Comparison of ENCODE assay signal across 18 cellular contexts in the genomic region with DNA sequence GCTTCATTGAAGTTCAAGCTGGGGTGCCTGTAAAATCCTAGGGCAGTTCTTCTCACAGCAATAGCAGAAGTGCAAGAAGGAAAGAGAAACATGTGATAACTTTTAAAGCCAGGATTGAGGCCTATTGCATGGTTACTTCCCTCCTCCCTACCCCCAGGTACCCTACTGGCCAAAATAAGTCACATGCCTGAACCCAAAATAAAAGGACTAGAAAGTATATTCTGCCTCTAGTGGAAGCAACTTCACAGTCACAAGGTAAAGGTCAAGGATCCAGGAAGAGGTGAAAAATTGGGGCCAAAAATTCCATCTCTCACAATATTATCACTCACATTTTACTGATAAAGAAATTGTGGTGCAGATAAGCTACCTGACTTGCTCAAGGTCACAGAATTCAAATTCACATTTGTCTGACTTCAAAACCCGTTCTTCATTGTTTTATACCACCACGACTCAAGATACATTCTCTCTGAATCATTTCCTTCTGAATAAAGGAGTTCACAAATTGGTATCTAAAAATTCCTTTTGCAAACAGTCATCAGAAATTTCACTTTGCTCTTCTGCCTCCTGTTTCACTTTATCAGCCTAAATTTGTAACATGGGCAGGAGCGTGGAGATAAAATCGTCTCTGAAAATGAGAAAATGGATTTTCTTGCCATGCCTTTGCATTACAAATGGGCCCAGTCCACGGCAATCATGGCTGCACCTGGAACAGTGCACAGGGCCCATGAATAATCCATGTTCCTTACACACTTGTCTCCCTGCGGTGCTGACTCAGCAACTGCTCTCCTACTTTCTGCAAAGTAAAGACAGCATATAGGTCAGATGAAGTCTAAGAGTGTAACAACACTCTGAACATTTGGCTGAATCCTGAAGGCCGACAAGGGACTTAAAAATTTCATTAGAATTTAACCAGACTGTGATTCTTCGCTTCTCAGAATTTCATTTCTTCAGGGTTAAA.
DNase-seq lines count a peak whose midpoint lies in the region; ATAC-seq and TF ChIP-seq lines count a peak whose summit lies in the region.
"Had no signal": no experiment of that assay in that cellular context is flagged by ENCODE, and none has a peak within 500 bp of the region (broad histone marks: within the 10 kb centered on the region; RNA-seq: fewer than 3 reads in every experiment).

No MANE protein-coding gene starts in this region.

- no peak overlapping the region for H3K4me3 ChIP-seq in PC-3 (ENCODE audit: low read length)
- no peak overlapping the region for H3K4me3 ChIP-seq in osteoblast (ENCODE audit: insufficient read depth, low read length)
- H3K4me3 ChIP-seq: ascending aorta, BLaER1 had no signal

- H3K79me2 ChIP-seq in PC-3 (ENCODE audit: low read length) (no peaks in the 10 kb centered on the region), osteoblast (ENCODE audit: insufficient read depth, low read length) (no peaks in the 10 kb centered on the region)

- peak; percentile 47 for DNase-seq in EL
- peak; percentile 41 for DNase-seq in PC-3
- DNase-seq in dermis blood vessel endothelial cell: peak; percentile 63
- DNase-seq in osteoblast (ENCODE audit: insufficient read length, low spot score, missing footprints): no peak
- DNase-seq in DMS53 (lab: John Stamatoyannopoulos, UW): no peak
- no peak for DNase-seq in activated CD4-positive, alpha-beta T cell treated with anti-CD3 and anti-CD28 coated beads for 1 hour
- no peak for DNase-seq in natural killer cell treated with Interleukin-12 subunit alpha and Interleukin-12 subunit beta and Interleukin-15 and Interleukin-18, amount 100 ng/mL, for 72 hours (ENCODE audit: low spot score)
- DNase-seq in C1 segment of cervical spinal cord (lab: John Stamatoyannopoulos, UW): no peak
- DNase-seq: activated CD4-positive, CD25-positive, alpha-beta regulatory T cell treated with anti-CD3 and anti-CD28 coated beads, Interleukin-2, amount 50 U/mL, for 72 hours; activated gamma-delta T cell; DMS153; NCI-H1436; NCI-H2227 treated with DMSO at 0.1 percent for 48 hours; NK-92 treated with Interleukin-12 subunit alpha and Interleukin-12 subunit beta, amount 100 ng/mL, for 24 hours had no signal

- intact Hi-C loops in PC-3 (cut with micrococcal nuclease): no loop called here

- peaks cover 0 to 9% of the 10 kb centered on the region in 2 donors for H3K27me3 Mint-ChIP-seq in natural killer cell treated with Interleukin-12 subunit alpha and Interleukin-12 subunit beta and Interleukin-15 and Interleukin-18, amount 100 ng/mL, for 72 hours
- H3K27me3 Mint-ChIP-seq: dendritic cell treated with granulocyte-macrophage colony-stimulating factor and Interleukin-4, amounts not matched to agents 40 ng/mL and 50 ng/mL, for 4 days had no signal

- ATAC-seq in PC-3: peak; percentile 24; the same call in 1 of the 2 replicates
- no peak for ATAC-seq in natural killer cell treated with Interleukin-12 subunit alpha and Interleukin-12 subunit beta and Interleukin-15 and Interleukin-18, amount 100 ng/mL, for 72 hours
- ATAC-seq: Right ventricle myocardium inferior had no signal

- H3K4me2 ChIP-seq in PC-3 (ENCODE audit: low read length) (no peak overlapping the region), osteoblast (ENCODE audit: insufficient read depth, low read length) (peak overlapping the region; percentile 47)
- H3K4me2 ChIP-seq: BLaER1 had no signal

- no peak overlapping the region for H3K9ac ChIP-seq in PC-3 (ENCODE audit: low read length)
- H3K9ac ChIP-seq: BLaER1 had no signal

- H3K27me3 ChIP-seq in PC-3 (ENCODE audit: low read length): no peaks in the 10 kb centered on the region
- H3K27me3 ChIP-seq in osteoblast (ENCODE audit: insufficient read depth, low read length): no peaks in the 10 kb centered on the region
- H3K27me3 ChIP-seq: ascending aorta, BLaER1 had no signal

- H2AFZ ChIP-seq in PC-3 (ENCODE audit: low read length): no peak overlapping the region
- H2AFZ ChIP-seq in osteoblast (ENCODE audit: low read length): peak overlapping the region; percentile 46

- peaks cover 17% of the 10 kb centered on the region for H3K9me3 Mint-ChIP-seq in natural killer cell treated with Interleukin-12 subunit alpha and Interleukin-12 subunit beta and Interleukin-15 and Interleukin-18, amount 100 ng/mL, for 72 hours

- H3K4me1 ChIP-seq in PC-3 (ENCODE audit: insufficient read depth, low read length) (peaks cover 9% of the 10 kb centered on the region), osteoblast (ENCODE audit: insufficient read depth, low read length) (peaks cover 17% of the 10 kb centered on the region)
- H3K4me1 ChIP-seq: BLaER1 had no signal

- peak; percentile 41; the same call in 1 of the 2 replicates for TF ChIP-seq CTCF in PC-3 (conservative IDR thresholded peaks at IDR 0.05; ENCODE audit: low read depth, low read length)
- TF ChIP-seq CTCF in osteoblast (IDR thresholded peaks at IDR 0.05; ENCODE audit: extremely low read depth, low read depth, low read length): peak; percentile 17

- H3K27ac ChIP-seq in PC-3 (ENCODE audit: low read length) (no peak overlapping the region), osteoblast (ENCODE audit: low read depth, low read length) (peak overlapping the region; percentile 46)
- H3K27ac ChIP-seq: ascending aorta, BLaER1 had no signal

- no peak overlapping the region for H3K4me3 Mint-ChIP-seq in natural killer cell treated with Interleukin-12 subunit alpha and Interleukin-12 subunit beta and Interleukin-15 and Interleukin-18, amount 100 ng/mL, for 72 hours
- H3K4me3 Mint-ChIP-seq: dendritic cell treated with granulocyte-macrophage colony-stimulating factor and Interleukin-4, amounts not matched to agents 40 ng/mL and 50 ng/mL, for 4 days had no signal

- CTCF ChIA-PET in PC-3 (lab: Charles Lee): no interaction called here

- H3K27ac Mint-ChIP-seq in natural killer cell treated with Interleukin-12 subunit alpha and Interleukin-12 subunit beta and Interleukin-15 and Interleukin-18, amount 100 ng/mL, for 72 hours: no peak overlapping the region
- H3K27ac Mint-ChIP-seq: dendritic cell treated with granulocyte-macrophage colony-stimulating factor and Interleukin-4, amounts not matched to agents 40 ng/mL and 50 ng/mL, for 4 days had no signal

- H4K20me1 ChIP-seq in PC-3 (ENCODE audit: low read length) (no peaks in the 10 kb centered on the region), osteoblast (ENCODE audit: insufficient read depth, low read length) (no peaks in the 10 kb centered on the region)
- H4K20me1 ChIP-seq: BLaER1 had no signal

- H3F3A ChIP-seq in PC-3 (ENCODE audit: low read length, unreplicated experiment): no peaks in the 10 kb centered on the region

- H3K9me3 ChIP-seq in PC-3 (ENCODE audit: low read length): no peaks in the 10 kb centered on the region
- H3K9me3 ChIP-seq in osteoblast (ENCODE audit: low read depth, low read length): no peaks in the 10 kb centered on the region
- H3K9me3 ChIP-seq: ascending aorta, BLaER1 had no signal

- no TSS peak for BruUV-seq in PC-3 (replicated peaks; lab: Mats Ljungman, UMichigan)

- H3K36me3 ChIP-seq in PC-3 (ENCODE audit: low read depth, low read length) (no peaks in the 10 kb centered on the region), osteoblast (ENCODE audit: insufficient read depth, low read length) (no peaks in the 10 kb centered on the region)
- H3K36me3 ChIP-seq: ascending aorta, BLaER1 had no signal

- H3K36me3 Mint-ChIP-seq in natural killer cell treated with Interleukin-12 subunit alpha and Interleukin-12 subunit beta and Interleukin-15 and Interleukin-18, amount 100 ng/mL, for 72 hours: no peaks in the 10 kb centered on the region

- POLR2A ChIA-PET in PC-3 (lab: Charles Lee; ENCODE audit: unreplicated experiment): no interaction called here

- no peaks in the 10 kb centered on the region for H3K4me1 Mint-ChIP-seq in natural killer cell treated with Interleukin-12 subunit alpha and Interleukin-12 subunit beta and Interleukin-15 and Interleukin-18, amount 100 ng/mL, for 72 hours (ENCODE audit: low read depth in 2 of 2)

- no peaks in the 10 kb centered on the region for H3K9me2 ChIP-seq in PC-3 (replicated peaks; ENCODE audit: low read length)

Comparison
In these comparisons a context has a peak if more than half of its experiments do, and no peak if none do; other contexts are left out.
1. DNase-seq: peak in EL (single experiment), PC-3 (single experiment) and dermis blood vessel endothelial cell (single experiment); none in osteoblast (single experiment), DMS53 (single experiment), activated CD4-positive, alpha-beta T cell treated with anti-CD3 and anti-CD28 coated beads for 1 hour (single experiment), natural killer cell treated with Interleukin-12 subunit alpha and Interleukin-12 subunit beta and Interleukin-15 and Interleukin-18, amount 100 ng/mL, for 72 hours (single experiment) and C1 segment of cervical spinal cord (0 of 14).